In the genomic region with DNA sequence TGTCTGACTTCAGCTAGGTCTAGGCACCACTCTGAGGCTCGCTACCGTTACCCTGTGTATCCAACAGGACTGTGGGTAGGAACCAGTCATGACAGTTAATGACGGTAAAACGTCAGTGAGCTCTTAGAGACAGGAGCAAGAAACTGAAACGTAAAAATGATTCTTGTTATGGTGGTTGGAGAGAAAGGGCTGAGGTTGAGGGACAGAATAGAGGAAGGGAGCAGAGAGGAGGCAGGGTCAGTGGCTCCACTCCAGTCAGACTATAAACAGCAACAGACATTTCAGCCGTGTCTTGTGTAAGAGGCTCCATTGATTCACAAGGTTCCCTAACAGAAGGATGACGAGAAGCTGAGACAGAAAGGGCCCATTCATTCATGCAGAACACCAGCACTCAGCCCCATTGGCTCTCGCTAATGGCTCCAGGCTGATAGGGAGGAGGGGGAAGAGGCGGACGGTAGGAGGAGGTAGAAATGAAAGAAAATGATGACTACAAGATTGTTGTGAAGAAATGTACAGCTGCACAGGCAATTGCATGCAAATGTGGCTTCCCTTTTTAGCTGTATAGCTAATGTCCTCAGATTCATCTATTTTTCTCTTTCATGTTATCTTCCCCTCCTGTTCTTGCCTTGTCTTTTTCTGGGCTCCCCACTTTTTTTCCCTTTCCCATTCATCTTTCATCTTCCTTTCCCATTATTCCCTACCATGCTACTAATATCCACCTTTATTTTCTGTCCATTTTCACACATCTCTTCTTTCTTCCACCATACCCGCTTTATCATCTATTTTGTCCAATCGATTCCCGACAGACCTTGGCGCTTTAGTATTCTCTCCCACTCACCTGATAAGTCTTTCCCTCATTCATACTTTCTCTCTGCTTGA, we compare ENCODE assay signal across 8 cellular contexts. TPM values are rescaled to one million over a fixed set of nuclear protein-coding genes. Genes with fewer than 3 reads are reported as not detected.
DNase-seq lines count a peak whose midpoint lies in the region; ATAC-seq, FAIRE-seq and TF ChIP-seq lines count a peak whose summit lies in the region.

No MANE protein-coding gene starts in this region.

- H3K4me1 ChIP-seq in liver (ENCODE audit: control insufficient read depth in 4 of 4, insufficient read depth in 4 of 4, low read length in 3 of 4): peaks cover 0 to 6% (median 3%) of the 10 kb centered on the region in 4 donors
- no peaks in the 10 kb centered on the region for H3K4me1 ChIP-seq in HepG2 (ENCODE audit: insufficient read depth, low read length)
- peaks cover 3 to 5% of the 10 kb centered on the region in 2 donors for H3K4me1 ChIP-seq in gastrocnemius medialis

- TF ChIP-seq POLR2A in HepG2 (IDR thresholded peaks at IDR 0.05; ENCODE audit: insufficient read depth in 1 of 2, low read depth in 2 of 2, low read length in 2 of 2) (no peak), gastrocnemius medialis (IDR thresholded peaks at IDR 0.05) (no peak)

- no peaks in the 10 kb centered on the region for H3K9me3 ChIP-seq in liver (ENCODE audit: control insufficient read depth in 4 of 4, low read length in 3 of 4)
- H3K9me3 ChIP-seq in HepG2 (ENCODE audit: low read length): no peaks in the 10 kb centered on the region
- no peaks in the 10 kb centered on the region for H3K9me3 ChIP-seq in gastrocnemius medialis

- BruUV-seq in HepG2 (replicated peaks; lab: Mats Ljungman, UMichigan): no TSS peak

- no peak for FAIRE-seq in HepG2 (lab: Jason Lieb, UNC)

- TF ChIP-seq RAD21 in liver (IDR thresholded peaks at IDR 0.05) (no peak), HepG2 (CRISPR knock-in tag; IDR thresholded peaks at IDR 0.05) (no peak)

- no peak for ATAC-seq in HepG2
- ATAC-seq in HG02943 (IDR thresholded peaks at IDR 0.05; ENCODE audit: low read depth, unreplicated experiment): peak; percentile 55
- no peak for ATAC-seq in gastrocnemius medialis

- H3K9ac ChIP-seq in liver (ENCODE audit: low read depth in 1 of 2, low read length in 2 of 2): no peak overlapping the region
- H3K9ac ChIP-seq in HepG2 (ENCODE audit: insufficient read depth, low read depth, low read length): no peak overlapping the region

- H2AFZ ChIP-seq in HepG2 (ENCODE audit: low read length): no peak overlapping the region

- WGBS in liver: 73% methylated on average over 14 of the region's 14 CpGs
- 33% methylated on average over 14 of the region's 14 CpGs for WGBS in HepG2 (ENCODE audit: low lambda C conversion rate)

- intact Hi-C loops in HepG2 (cut with micrococcal nuclease; ENCODE audit: unreplicated experiment): no loop called here
- intact Hi-C loops in gastrocnemius medialis (cut with DNase I; ENCODE audit: low total_unique reads): loop anchor here (5.0 kb wide), 1 partner anchor 74 kb away; no protein-coding TSS in a partner anchor

- H3K27me3 ChIP-seq in liver (ENCODE audit: control insufficient read depth in 4 of 4, insufficient read depth in 4 of 4, low read length in 3 of 4) (no peaks in the 10 kb centered on the region), HepG2 (ENCODE audit: control insufficient read depth in 1 of 2, insufficient read depth in 2 of 2, low read length in 2 of 2) (peaks cover 2 to 10% of the 10 kb centered on the region in 2 experiments; a peak in 3 of 5 replicates), gastrocnemius medialis (no peaks in the 10 kb centered on the region)

- H3K27ac ChIP-seq in liver (ENCODE audit: low read depth in 1 of 2, low read length in 2 of 2) (peak overlapping the region; percentile 48 to 61), HepG2 (ENCODE audit: extremely low read length, insufficient read depth, low read length) (no peak overlapping the region), gastrocnemius medialis (peak overlapping the region in 3 of 4 donors; percentile 21 to 41 (median 29))

- H3K4me2 ChIP-seq in HepG2 (ENCODE audit: low read depth, low read length): no peak overlapping the region

- no peaks in the 10 kb centered on the region for H3K36me3 ChIP-seq in liver (ENCODE audit: control insufficient read depth in 4 of 4, insufficient read depth in 3 of 4, low read depth in 1 of 4, low read length in 3 of 4)
- no peaks in the 10 kb centered on the region for H3K36me3 ChIP-seq in HepG2 (replicated peaks in 1 of 2; ENCODE audit: control insufficient read depth in 1 of 2, insufficient read depth in 2 of 2, low read length in 2 of 2)
- H3K36me3 ChIP-seq in gastrocnemius medialis: no peaks in the 10 kb centered on the region

- no peaks in the 10 kb centered on the region for H4K20me1 ChIP-seq in HepG2 (ENCODE audit: insufficient read depth, low read length)

- DNase-seq in HepG2 (ENCODE audit: low spot score): no peak
- peak; percentile 97 for DNase-seq in SK-MEL-5 (ENCODE audit: low read depth, low spot score)
- DNase-seq in fibroblast of gingiva (ENCODE audit: low read depth): peak; percentile 80
- no peak for DNase-seq in gastrocnemius medialis
- no peak for DNase-seq in NK-92 (lab: John Stamatoyannopoulos, UW; ENCODE audit: unreplicated experiment)
- no peak for DNase-seq in NCI-H748 (lab: John Stamatoyannopoulos, UW; ENCODE audit: unreplicated experiment)

- in situ Hi-C loops in HepG2 (cut with HindIII; ENCODE audit: extremely low pct_ligation_motif_present, low pct_unique_long_range_greater_than_20kb) (no loop called here), SK-MEL-5 (cut with HindIII; ENCODE audit: low pct_unique_long_range_greater_than_20kb, low sequenced_read_pairs) (no loop called here), gastrocnemius medialis (cut with MboI; ENCODE audit: low sequenced_read_pairs in 4 of 4) (no loop called here)

- no peaks in the 10 kb centered on the region for H3K79me2 ChIP-seq in HepG2 (ENCODE audit: insufficient read depth, low read length)

- CTCF ChIA-PET in HepG2 (lab: Yijun Ruan, JAX; ENCODE audit: low intra/inter-chr PET ratio, low total read pairs): no interaction called here

- no peak for TF ChIP-seq CTCF in liver (IDR thresholded peaks at IDR 0.05; ENCODE audit: low read depth, low read length, missing input control)
- no peak for TF ChIP-seq CTCF in HepG2 (CRISPR knock-in tag; IDR thresholded peaks at IDR 0.05)
- TF ChIP-seq CTCF in gastrocnemius medialis (IDR thresholded peaks at IDR 0.05 in 4 of 5, conservative IDR thresholded peaks at IDR 0.05 in 1 of 5): no peak

- POLR2A ChIA-PET in HepG2 (lab: Yijun Ruan, JAX): no interaction called here

- H3K4me3 ChIP-seq in liver (ENCODE audit: low read depth in 1 of 3, low read length in 3 of 3) (no peak overlapping the region), HepG2 (replicated peaks in 1 of 3; ENCODE audit: insufficient read depth in 1 of 3, low read depth in 2 of 3, low read length in 3 of 3) (no peak overlapping the region), gastrocnemius medialis (no peak overlapping the region)

- TF ChIP-seq EP300 in HepG2 (IDR thresholded peaks at IDR 0.05; ENCODE audit: low read depth in 2 of 2, low read length in 2 of 2) (no peak), HepG2 (CRISPR knock-in tag; IDR thresholded peaks at IDR 0.05; ENCODE audit: borderline replicate concordance) (no peak)

TF ChIP-seq in liver, 16 proteins besides CTCF, POLR2A, EP300 and RAD21 (continues in another document):
- TF ChIP-seq FOXA2 (IDR thresholded peaks at IDR 0.05): no peak
- TF ChIP-seq SP1 (IDR thresholded peaks at IDR 0.05): no peak

TF ChIP-seq in HepG2, 621 proteins besides CTCF, POLR2A, EP300 and RAD21 (continues in another document):
- TF ChIP-seq ZNF367 (CRISPR knock-in tag; IDR thresholded peaks at IDR 0.05; ENCODE audit: borderline replicate concordance) (no peak), ZNF343 (CRISPR knock-in tag; IDR thresholded peaks at IDR 0.05) (no peak), KLF6 (CRISPR knock-in tag; IDR thresholded peaks at IDR 0.05) (no peak), SPEN (CRISPR knock-in tag; IDR thresholded peaks at IDR 0.05; ENCODE audit: low read depth) (no peak), TCF12 (IDR thresholded peaks at IDR 0.05) (no peak), TCF12 (CRISPR knock-in tag; IDR thresholded peaks at IDR 0.05) (no peak), SUZ12 (IDR thresholded peaks at IDR 0.05; ENCODE audit: low read depth, low read length) (no peak), FOXJ3 (CRISPR knock-in tag; IDR thresholded peaks at IDR 0.05; ENCODE audit: borderline replicate concordance) (no peak), SMAD9 (CRISPR knock-in tag; IDR thresholded peaks at IDR 0.05) (no peak), XRCC5 (optimal IDR thresholded peaks at IDR 0.05; ENCODE audit: low read length) (no peak), MXD4 (CRISPR knock-in tag; IDR thresholded peaks at IDR 0.05) (no peak)

RNA-seq across cellular contexts. Expression of a gene that starts 34.3 kb away (rescaled TPM):
- total RNA-seq in liver (10 to 100 TPM; 24.2 to 30.0 TPM), HepG2 (2016; rRNA removed; fragmentation: Illumina TruSeq; extraction: Trizol) (0.18 and 0.20 TPM in 2 replicates), gastrocnemius medialis (10 to 100 TPM; 16.8 to 24.9 (median 21.8) TPM)
- polyA plus RNA-seq in liver (10 to 100 TPM in 1 of 2 donors, 1 to 10 TPM in 1; 4.8 to 16.5 TPM), HepG2 (2011; rRNA removed) (0.12 and 0.34 TPM in 2 replicates)
- 0.09 and 0.10 TPM in 2 replicates for total RNA-seq in HepG2 (2016; cell fraction: cytosol; rRNA removed; fragmentation: Illumina TruSeq; extraction: Trizol; ENCODE audit: low read depth)
- 0.25 and 0.26 TPM in 2 replicates for total RNA-seq in HepG2 (2016; cell fraction: insoluble cytoplasmic fraction; rRNA removed; fragmentation: Illumina TruSeq; extraction: Trizol)
- total RNA-seq in HepG2 (2016; cell fraction: membrane; rRNA removed; fragmentation: Illumina TruSeq; extraction: Trizol): 0.09 and 0.14 TPM in 2 replicates
- 0.12 and 0.13 TPM in 2 replicates for total RNA-seq in HepG2 (2016; cell fraction: nucleus; rRNA removed; fragmentation: Illumina TruSeq; extraction: Trizol)
- 0.21 TPM in 2 replicates for polyA plus RNA-seq in HepG2 (2011; cell fraction: cytosol; rRNA removed)
- polyA plus RNA-seq in HepG2 (2011; cell fraction: nucleus; rRNA removed): 0.14 and 0.26 TPM in 2 replicates
- polyA plus RNA-seq in HepG2 (2012): 0.25 and 0.81 TPM in 2 replicates
- polyA plus RNA-seq in HepG2 (2016; cell fraction: cytosol; fragmentation: Illumina TruSeq; extraction: Trizol; ENCODE audit: low read depth): not detected in 2 replicates
- polyA plus RNA-seq in HepG2 (2016; cell fraction: insoluble cytoplasmic fraction; fragmentation: Illumina TruSeq; extraction: Trizol; ENCODE audit: low read depth): 0.21 and 0.23 TPM in 2 replicates
- polyA plus RNA-seq in HepG2 (2016; cell fraction: membrane; fragmentation: Illumina TruSeq; extraction: Trizol; ENCODE audit: low read depth): 0.03 and 0.06 TPM in 2 replicates
- 0.17 and 0.18 TPM in 2 replicates for polyA plus RNA-seq in HepG2 (2016; cell fraction: nucleus; fragmentation: Illumina TruSeq; extraction: Trizol; ENCODE audit: insufficient read depth, low read depth)
- polyA minus RNA-seq in HepG2 (2011; rRNA and poly(A)+ RNA removed; ENCODE audit: low replicate concordance): 0.08 and 8.3 TPM in 2 replicates
- 0.44 and 0.49 TPM in 2 replicates for polyA minus RNA-seq in HepG2 (2011; cell fraction: cytosol; rRNA and poly(A)+ RNA removed)
- 0.62 and 0.64 TPM in 2 replicates for polyA minus RNA-seq in HepG2 (2011; cell fraction: nucleus; rRNA and poly(A)+ RNA removed)
- total RNA-seq in SK-MEL-5 (2014; rRNA removed; shearing (Covaris generic)): 66.6 and 66.7 TPM in 2 replicates
- polyA plus RNA-seq in SK-MEL-5 (2015; cell fraction: cytosol; rRNA removed): 76.0 and 81.3 TPM in 2 replicates
- 31.0 and 38.5 TPM in 2 replicates for polyA plus RNA-seq in SK-MEL-5 (2015; cell fraction: nucleus; rRNA removed)

Comparison
In these comparisons a context has a peak if more than half of its experiments do, and no peak if none do; other contexts are left out.
1. RNA of a gene that starts 34.3 kb away (total RNA-seq): 66.6 to 66.7 TPM in SK-MEL-5, 24.2 to 30.0 TPM in liver and 16.8 to 24.9 TPM in gastrocnemius medialis; 0.09 to 0.26 TPM in HepG2; every median in the first group is over 10 times any median in the second.
2. DNase-seq: peak in SK-MEL-5 (single experiment) and fibroblast of gingiva (single experiment); none in HepG2 (single experiment), gastrocnemius medialis (0 of 2), NK-92 (single experiment) and NCI-H748 (single experiment).